In genomic region chr2:26754972-26755670, GRCh38 we compare ENCODE assay signal across 16 cellular contexts. TPM values are rescaled to one million over a fixed set of nuclear protein-coding genes. Genes with fewer than 3 reads are reported as not detected.
A peak's percentile ranks its signal among the peaks of the same experiment; 100 is the strongest.
DNase-seq lines count a peak whose midpoint lies in the region; ATAC-seq, FAIRE-seq and TF ChIP-seq lines count a peak whose summit lies in the region.
"Had no signal": no experiment of that assay in that cellular context is flagged by ENCODE, and none has a peak within 500 bp of the region (broad histone marks: within the 10 kb centered on the region; RNA-seq: fewer than 3 reads in every experiment).

No MANE protein-coding gene starts in this region.

- no peak overlapping the region for H3K27ac ChIP-seq in tibial artery
- H3K27ac ChIP-seq: neutrophil had no signal

- ATAC-seq in activated B cell treated with CpG ODN at 0.5 μM for 24 hours (ENCODE audit: low read depth), result peak; percentile 65

- no peaks in the 10 kb centered on the region for H3K27me3 Mint-ChIP-seq in activated B cell treated with CpG ODN at 0.5 μM for 24 hours

- H3K27me3 ChIP-seq in tibial artery, result no peaks in the 10 kb centered on the region
- H3K27me3 ChIP-seq: neutrophil had no signal

- no peak for FAIRE-seq in urothelium cell line (lab: Jason Lieb, UNC)
- FAIRE-seq: A204.1, GM12891 had no signal

- H3K4me1 Mint-ChIP-seq in activated B cell treated with CpG ODN at 0.5 μM for 24 hours, result peaks cover 12% of the 10 kb centered on the region

- TF ChIP-seq CTCF in activated B cell treated with CpG ODN at 0.5 μM for 24 hours (IDR thresholded peaks at IDR 0.05) (no peak), tibial artery (IDR thresholded peaks at IDR 0.05) (no peak)

- no peak overlapping the region for H3K27ac Mint-ChIP-seq in activated B cell treated with CpG ODN at 0.5 μM for 24 hours

- peaks cover 0 to 16% (median 15%) of the 10 kb centered on the region in 4 donors for H3K4me1 ChIP-seq in tibial artery

- CTCF ChIA-PET in activated B cell treated with CpG ODN at 0.5 μM for 24 hours (lab: Charles Lee), result no interaction called here

- DNase-seq in NCI-H2196 (lab: John Stamatoyannopoulos, UW; ENCODE audit: unreplicated experiment), result peak; percentile 20
- no peak for DNase-seq in NCI-H2196 treated with DMSO at 0.1 percent for 48 hours (lab: John Stamatoyannopoulos, UW; ENCODE audit: unreplicated experiment)
- DNase-seq in NCI-H146 treated with DMSO at 0.1 percent for 48 hours (lab: John Stamatoyannopoulos, UW; ENCODE audit: unreplicated experiment), result peak; percentile 84
- no peak for DNase-seq in activated B cell treated with CpG ODN at 0.5 μM for 24 hours
- peak; percentile 70 for DNase-seq in renal cortical epithelial cell (ENCODE audit: low read depth)
- no peak for DNase-seq in NCI-H1694 treated with DMSO at 0.1 percent for 48 hours (lab: John Stamatoyannopoulos, UW)
- no peak for DNase-seq in urothelium cell line (ENCODE audit: low spot score)
- DNase-seq in tibial artery, result no peak
- DNase-seq: activated CD4-positive, CD25-positive, alpha-beta regulatory T cell treated with anti-CD3 and anti-CD28 coated beads, Interleukin-2, amount 50 U/mL, for 72 hours; amygdala; cortex of kidney; NK-92 treated with Interleukin-12 subunit alpha and Interleukin-12 subunit beta, amount 100 ng/mL, for 24 hours had no signal

- H3K9me3 ChIP-seq in tibial artery, result no peaks in the 10 kb centered on the region
- H3K9me3 ChIP-seq: neutrophil had no signal

- no peak overlapping the region for H3K4me3 Mint-ChIP-seq in activated B cell treated with CpG ODN at 0.5 μM for 24 hours

- intact Hi-C loops in activated B cell treated with CpG ODN at 0.5 μM for 24 hours (cut with micrococcal nuclease) (no loop called here), tibial artery (cut with DNase I; ENCODE audit: low total_unique reads) (no loop called here)

- H3K36me3 ChIP-seq in tibial artery, result no peaks in the 10 kb centered on the region
- H3K36me3 ChIP-seq: neutrophil had no signal

- no peaks in the 10 kb centered on the region for H3K9me3 Mint-ChIP-seq in activated B cell treated with CpG ODN at 0.5 μM for 24 hours

- POLR2A ChIA-PET in activated B cell treated with CpG ODN at 0.5 μM for 24 hours (lab: Charles Lee), result no interaction called here

- no peak overlapping the region for H3K4me3 ChIP-seq in tibial artery
- H3K4me3 ChIP-seq: lung had no signal

- H3K36me3 Mint-ChIP-seq in activated B cell treated with CpG ODN at 0.5 μM for 24 hours (ENCODE audit: low read depth), result no peaks in the 10 kb centered on the region

RNA-seq across cellular contexts. Expression of gene SLC35F6, which starts 9.0 kb away (rescaled TPM):
- 11.4 and 14.2 TPM in 2 replicates for total RNA-seq in activated B cell treated with CpG ODN at 0.5 μM for 24 hours
- 41.3 and 62.2 TPM in 2 replicates for total RNA-seq in renal cortical epithelial cell

RNA-seq across cellular contexts. Expression of gene CENPA, which starts 30.7 kb away (rescaled TPM):
- total RNA-seq in activated B cell treated with CpG ODN at 0.5 μM for 24 hours (0.42 TPM in 2 replicates), renal cortical epithelial cell (0.50 and 5.6 TPM in 2 replicates)

Comparison
In these comparisons a context has a peak if more than half of its experiments do, and no peak if none do; other contexts are left out.
1. DNase-seq: peak in NCI-H2196 (single experiment), NCI-H146 treated with DMSO at 0.1 percent for 48 hours (single experiment) and renal cortical epithelial cell (single experiment); none in NCI-H2196 treated with DMSO at 0.1 percent for 48 hours (single experiment), activated B cell treated with CpG ODN at 0.5 μM for 24 hours (single experiment), NCI-H1694 treated with DMSO at 0.1 percent for 48 hours (single experiment), urothelium cell line (single experiment) and tibial artery (0 of 2).